In genomic region chr5:695475-695874, GRCh38 we compare ENCODE assay signal across 1 cellular context. TPM values are rescaled to one million over a fixed set of nuclear protein-coding genes. Genes with fewer than 3 reads are reported as not detected.
"Had no signal": no experiment of that assay in that cellular context is flagged by ENCODE, and none has a peak within 500 bp of the region (broad histone marks: within the 10 kb centered on the region; RNA-seq: fewer than 3 reads in every experiment).

No MANE protein-coding gene starts in this region.

RNA-seq across cellular contexts. Expression of gene TPPP, which starts 2.3 kb away (rescaled TPM):
- total RNA-seq: activated T-helper 1 cell treated with anti-CD3 and anti-CD28 coated beads, Interleukin-12 subunit alpha, Interleukin-12 subunit beta, Interleukin-2, Interleukin-4 antibody, amounts not matched to agents 30 ng/mL and 10 ng/mL and 1 ng/mL, durations not matched to agents 14 hours and 24 hours and 36 hours had no signal
